1 cellular context compared by ENCODE assay signal in the genomic region with DNA sequence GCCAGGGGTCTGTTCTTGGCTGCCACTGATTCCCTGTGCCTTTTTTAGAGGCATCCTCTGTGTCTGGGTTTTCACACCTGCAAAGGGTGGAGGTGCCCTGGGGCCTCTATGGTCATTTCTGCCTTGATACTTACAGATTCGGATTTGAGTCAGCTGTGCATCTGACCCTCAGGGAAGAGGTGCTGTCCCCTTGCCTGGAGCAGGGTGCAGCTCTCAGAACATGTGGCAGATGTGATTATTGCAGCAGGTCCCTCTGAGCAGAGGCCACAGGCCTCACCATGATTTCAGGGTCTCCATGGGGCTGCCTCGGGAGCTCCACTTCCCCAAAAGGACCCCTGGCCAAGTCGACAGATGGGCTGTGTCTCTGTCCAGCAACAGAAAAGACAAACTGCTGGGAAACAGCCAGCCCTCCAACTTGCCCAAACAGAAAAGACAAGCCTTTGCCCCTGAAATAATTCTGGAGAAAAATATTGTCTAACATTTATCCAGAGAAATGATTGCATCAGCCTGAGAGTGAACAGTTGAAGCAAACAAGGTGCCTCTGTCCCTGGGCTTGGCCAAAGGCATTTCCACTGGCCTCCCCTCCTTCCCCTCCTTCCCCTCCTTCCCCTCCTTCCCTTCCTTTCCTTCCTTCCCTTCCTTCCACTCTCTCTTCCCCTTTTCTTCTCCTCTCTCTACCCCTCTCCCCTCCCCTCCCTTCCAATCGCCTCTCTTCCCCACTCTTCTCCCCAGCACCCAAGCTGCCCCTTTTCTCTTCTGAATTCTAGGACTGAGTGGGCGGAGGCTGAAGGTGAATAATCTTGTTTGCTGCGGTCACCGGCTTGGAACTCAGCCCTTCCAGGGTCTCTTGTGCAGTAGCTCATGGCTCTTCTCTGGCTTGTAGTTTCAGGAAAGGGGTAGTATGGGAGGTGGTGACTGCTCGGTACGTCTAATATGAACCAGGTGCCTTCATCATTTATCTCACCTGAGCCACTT.
TF ChIP-seq lines count a peak whose summit lies in the region.

No MANE protein-coding gene starts in this region.

TF ChIP-seq in WTC11, 78 proteins besides CTCF, POLR2A, EP300 and RAD21 (continued from another document):
- TF ChIP-seq ZNF138 (CRISPR knock-in tag; conservative IDR thresholded peaks at IDR 0.05) (no peak), GTF2I (CRISPR knock-in tag; conservative IDR thresholded peaks at IDR 0.05) (no peak), ZNF232 (CRISPR knock-in tag; IDR thresholded peaks at IDR 0.05) (no peak), MYBL2 (CRISPR knock-in tag; IDR thresholded peaks at IDR 0.05) (no peak)
- TF ChIP-seq, protein P1, sequence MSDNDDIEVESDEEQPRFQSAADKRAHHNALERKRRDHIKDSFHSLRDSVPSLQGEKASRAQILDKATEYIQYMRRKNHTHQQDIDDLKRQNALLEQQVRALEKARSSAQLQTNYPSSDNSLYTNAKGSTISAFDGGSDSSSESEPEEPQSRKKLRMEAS (CRISPR knock-in tag; IDR thresholded peaks at IDR 0.05) = no peak
TF ChIP-seq in WTC11: peak in this region for 1.
